11 cellular contexts compared by ENCODE assay signal in the genomic region with DNA sequence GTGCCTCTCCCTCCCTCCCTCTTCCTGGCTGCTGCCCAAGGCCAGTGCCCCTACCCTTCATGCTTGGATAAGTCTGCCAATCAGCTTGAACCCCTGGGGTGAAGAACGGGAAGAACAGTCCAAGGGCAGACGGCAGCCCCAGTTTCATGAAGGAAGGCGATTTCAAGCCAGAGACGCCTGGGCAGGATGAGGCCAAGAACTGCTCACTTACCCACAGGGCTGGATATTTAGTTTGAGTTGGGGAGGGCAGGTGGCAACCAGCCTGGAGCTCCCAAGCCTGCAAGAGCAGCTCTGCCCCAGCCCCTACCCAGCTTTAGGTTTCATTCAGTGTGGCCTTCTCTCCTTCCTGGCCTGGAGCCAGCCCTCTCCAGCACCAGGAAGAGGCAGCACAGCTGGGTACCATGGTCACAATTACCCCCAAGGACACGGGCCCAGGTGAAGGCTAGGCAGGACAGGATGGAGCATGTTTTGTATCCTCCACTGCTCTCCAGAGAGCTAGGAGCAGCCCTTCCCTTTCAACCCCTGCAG. TPM values are rescaled to one million over a fixed set of nuclear protein-coding genes. Genes with fewer than 3 reads are reported as not detected.
DNase-seq lines count a peak whose midpoint lies in the region; ATAC-seq, FAIRE-seq and TF ChIP-seq lines count a peak whose summit lies in the region.
"Had no signal": no experiment of that assay in that cellular context is flagged by ENCODE, and none has a peak within 500 bp of the region (broad histone marks: within the 10 kb centered on the region; RNA-seq: fewer than 3 reads in every experiment).

No MANE protein-coding gene starts in this region.

- intact Hi-C loops in HepG2 (cut with micrococcal nuclease; ENCODE audit: unreplicated experiment): no loop called here

- DNase-seq in Ammon's horn (ENCODE audit: low spot score) (peak; percentile 48), NCI-H1092 treated with DMSO at 0.1 percent for 48 hours (lab: John Stamatoyannopoulos, UW) (peak; percentile 44), HepG2 (ENCODE audit: low spot score) (no peak), SKM-1 treated with dmso at 0.1 percent for 144 hours (lab: John Stamatoyannopoulos, UW; ENCODE audit: unreplicated experiment) (no peak), GF-D8 (lab: John Stamatoyannopoulos, UW) (no peak)
- no peak for DNase-seq in activated CD4-positive, CD25-positive, alpha-beta regulatory T cell treated with anti-CD3 and anti-CD28 coated beads, Interleukin-2, amount 50 U/mL, for 72 hours
- DNase-seq: activated CD4-positive, alpha-beta T cell treated with anti-CD3 and anti-CD28 coated beads, Interleukin-2, amount 50 U/mL, for 4 hours; right lobe of liver had no signal

- no peaks in the 10 kb centered on the region for H3K79me2 ChIP-seq in HepG2 (ENCODE audit: insufficient read depth, low read length)

- H3K4me1 ChIP-seq in HepG2 (ENCODE audit: insufficient read depth, low read length): no peaks in the 10 kb centered on the region
- H3K4me1 ChIP-seq: right lobe of liver had no signal

- H3K9me3 ChIP-seq in HepG2 (ENCODE audit: low read length): no peaks in the 10 kb centered on the region
- H3K9me3 ChIP-seq: right lobe of liver had no signal

- no peaks in the 10 kb centered on the region for H3K36me3 ChIP-seq in HepG2 (replicated peaks in 1 of 2; ENCODE audit: control insufficient read depth in 1 of 2, insufficient read depth in 2 of 2, low read length in 2 of 2)
- H3K36me3 ChIP-seq: right lobe of liver had no signal

- H2AFZ ChIP-seq in HepG2 (ENCODE audit: low read length): no peak overlapping the region

- CTCF ChIA-PET in HepG2 (lab: Yijun Ruan, JAX; ENCODE audit: low intra/inter-chr PET ratio, low total read pairs): no interaction called here

- no TSS peak for BruUV-seq in HepG2 (replicated peaks; lab: Mats Ljungman, UMichigan)

- H3K4me2 ChIP-seq in HepG2 (ENCODE audit: low read depth, low read length): no peak overlapping the region

- in situ Hi-C loops in HepG2 (cut with HindIII; ENCODE audit: extremely low pct_ligation_motif_present, low pct_unique_long_range_greater_than_20kb): no loop called here

- no peak for TF ChIP-seq POLR2A in HepG2 (IDR thresholded peaks at IDR 0.05; ENCODE audit: insufficient read depth in 1 of 2, low read depth in 2 of 2, low read length in 2 of 2)

- H3K27me3 ChIP-seq in HepG2 (ENCODE audit: control insufficient read depth in 1 of 2, insufficient read depth in 2 of 2, low read length in 2 of 2): no peaks in the 10 kb centered on the region; a peak in 2 of 5 replicates
- H3K27me3 ChIP-seq: right lobe of liver had no signal

- 70% methylated on average over 4 of the region's 5 CpGs for WGBS in HepG2 (ENCODE audit: low lambda C conversion rate)

- H4K20me1 ChIP-seq in HepG2 (ENCODE audit: insufficient read depth, low read length): no peaks in the 10 kb centered on the region

- TF ChIP-seq CTCF in HepG2 (CRISPR knock-in tag; IDR thresholded peaks at IDR 0.05): no peak

- peak; percentile 39 for ATAC-seq in SK-N-SH treated with all-trans-retinoic acid at 6 μM for 48 hours
- ATAC-seq in HepG2: peak; percentile 51
- no peak for ATAC-seq in HG02678 (IDR thresholded peaks at IDR 0.05; ENCODE audit: unreplicated experiment)

- TF ChIP-seq EP300 in HepG2 (IDR thresholded peaks at IDR 0.05; ENCODE audit: low read depth in 2 of 2, low read length in 2 of 2) (no peak), HepG2 (CRISPR knock-in tag; IDR thresholded peaks at IDR 0.05; ENCODE audit: borderline replicate concordance) (no peak)

- POLR2A ChIA-PET in HepG2 (lab: Yijun Ruan, JAX): no interaction called here

- H3K4me3 ChIP-seq in HepG2 (replicated peaks in 1 of 3; ENCODE audit: insufficient read depth in 1 of 3, low read depth in 2 of 3, low read length in 3 of 3): no peak overlapping the region
- H3K4me3 ChIP-seq: right lobe of liver had no signal

- no peak overlapping the region for H3K27ac ChIP-seq in HepG2 (ENCODE audit: extremely low read length, insufficient read depth, low read length)
- H3K27ac ChIP-seq: right lobe of liver had no signal

- no peak for FAIRE-seq in HepG2 (lab: Jason Lieb, UNC)
- FAIRE-seq: colon had no signal

- no peak for TF ChIP-seq RAD21 in HepG2 (CRISPR knock-in tag; IDR thresholded peaks at IDR 0.05)

- no peak overlapping the region for H3K9ac ChIP-seq in HepG2 (ENCODE audit: insufficient read depth, low read depth, low read length)

TF ChIP-seq in SK-N-SH treated with all-trans-retinoic acid at 6 μM for 48 hours, 23 proteins besides CTCF, POLR2A, EP300 and RAD21:
- TF ChIP-seq ZFP30 (CRISPR knock-in tag; IDR thresholded peaks at IDR 0.05) (no peak), CSDC2 (CRISPR knock-in tag; IDR thresholded peaks at IDR 0.05) (no peak)

TF ChIP-seq in HepG2, 621 proteins besides CTCF, POLR2A, EP300 and RAD21:
- TF ChIP-seq FOXC1 (CRISPR knock-in tag; IDR thresholded peaks at IDR 0.05; ENCODE audit: borderline replicate concordance): no peak
- TF ChIP-seq ZNF337 (CRISPR knock-in tag; IDR thresholded peaks at IDR 0.05; ENCODE audit: borderline replicate concordance, low read depth): no peak
- no peak for TF ChIP-seq ZNF567 (CRISPR knock-in tag; IDR thresholded peaks at IDR 0.05; ENCODE audit: borderline replicate concordance)
- TF ChIP-seq MYPOP (CRISPR knock-in tag; IDR thresholded peaks at IDR 0.05): no peak
- TF ChIP-seq STAG1 (CRISPR knock-in tag; IDR thresholded peaks at IDR 0.05): no peak
- TF ChIP-seq IRX3 (CRISPR knock-in tag; IDR thresholded peaks at IDR 0.05; ENCODE audit: borderline replicate concordance, low read depth): no peak

RNA-seq across cellular contexts. Expression of gene LTBP2, which starts 35.9 kb away (rescaled TPM):
- 0.18 and 0.20 TPM in 2 replicates for total RNA-seq in HepG2 (2016; rRNA removed; fragmentation: Illumina TruSeq; extraction: Trizol)
- total RNA-seq in HepG2 (2016; cell fraction: cytosol; rRNA removed; fragmentation: Illumina TruSeq; extraction: Trizol; ENCODE audit: low read depth): 0.09 TPM in 1 of 2 replicates, not detected in the other
- total RNA-seq in HepG2 (2016; cell fraction: insoluble cytoplasmic fraction; rRNA removed; fragmentation: Illumina TruSeq; extraction: Trizol): 0.10 and 0.41 TPM in 2 replicates
- 0.06 TPM in 1 of 2 replicates, not detected in the other for total RNA-seq in HepG2 (2016; cell fraction: membrane; rRNA removed; fragmentation: Illumina TruSeq; extraction: Trizol)
- total RNA-seq in HepG2 (2016; cell fraction: nucleus; rRNA removed; fragmentation: Illumina TruSeq; extraction: Trizol): 0.28 and 0.84 TPM in 2 replicates
- 0.41 and 0.46 TPM in 2 replicates for polyA plus RNA-seq in HepG2 (2011; rRNA removed)
- 0.32 and 0.35 TPM in 2 replicates for polyA plus RNA-seq in HepG2 (2011; cell fraction: cytosol; rRNA removed)
- 1.4 and 1.5 TPM in 2 replicates for polyA plus RNA-seq in HepG2 (2011; cell fraction: nucleus; rRNA removed)
- 0.27 and 0.68 TPM in 2 replicates for polyA plus RNA-seq in HepG2 (2012)
- 0.06 TPM in 1 of 2 replicates, not detected in the other for polyA plus RNA-seq in HepG2 (2016; cell fraction: cytosol; fragmentation: Illumina TruSeq; extraction: Trizol; ENCODE audit: low read depth)
- 0.12 and 0.17 TPM in 2 replicates for polyA plus RNA-seq in HepG2 (2016; cell fraction: insoluble cytoplasmic fraction; fragmentation: Illumina TruSeq; extraction: Trizol; ENCODE audit: low read depth)
- polyA plus RNA-seq in HepG2 (2016; cell fraction: membrane; fragmentation: Illumina TruSeq; extraction: Trizol; ENCODE audit: low read depth): 0.07 and 0.09 TPM in 2 replicates
- polyA plus RNA-seq in HepG2 (2016; cell fraction: nucleus; fragmentation: Illumina TruSeq; extraction: Trizol; ENCODE audit: insufficient read depth, low read depth): 0.64 and 0.72 TPM in 2 replicates
- 0.44 and 1.1 TPM in 2 replicates for polyA minus RNA-seq in HepG2 (2011; rRNA and poly(A)+ RNA removed; ENCODE audit: low replicate concordance)
- 0.35 and 0.89 TPM in 2 replicates for polyA minus RNA-seq in HepG2 (2011; cell fraction: cytosol; rRNA and poly(A)+ RNA removed)
- 0.52 and 0.99 TPM in 2 replicates for polyA minus RNA-seq in HepG2 (2011; cell fraction: nucleus; rRNA and poly(A)+ RNA removed)

Comparison
In these comparisons a context has a peak if more than half of its experiments do, and no peak if none do; other contexts are left out.
1. DNase-seq: peak in Ammon's horn (single experiment) and NCI-H1092 treated with DMSO at 0.1 percent for 48 hours (single experiment); none in HepG2 (single experiment), SKM-1 treated with dmso at 0.1 percent for 144 hours (single experiment), activated CD4-positive, CD25-positive, alpha-beta regulatory T cell treated with anti-CD3 and anti-CD28 coated beads, Interleukin-2, amount 50 U/mL, for 72 hours (single experiment) and GF-D8 (single experiment).